In the genomic region with DNA sequence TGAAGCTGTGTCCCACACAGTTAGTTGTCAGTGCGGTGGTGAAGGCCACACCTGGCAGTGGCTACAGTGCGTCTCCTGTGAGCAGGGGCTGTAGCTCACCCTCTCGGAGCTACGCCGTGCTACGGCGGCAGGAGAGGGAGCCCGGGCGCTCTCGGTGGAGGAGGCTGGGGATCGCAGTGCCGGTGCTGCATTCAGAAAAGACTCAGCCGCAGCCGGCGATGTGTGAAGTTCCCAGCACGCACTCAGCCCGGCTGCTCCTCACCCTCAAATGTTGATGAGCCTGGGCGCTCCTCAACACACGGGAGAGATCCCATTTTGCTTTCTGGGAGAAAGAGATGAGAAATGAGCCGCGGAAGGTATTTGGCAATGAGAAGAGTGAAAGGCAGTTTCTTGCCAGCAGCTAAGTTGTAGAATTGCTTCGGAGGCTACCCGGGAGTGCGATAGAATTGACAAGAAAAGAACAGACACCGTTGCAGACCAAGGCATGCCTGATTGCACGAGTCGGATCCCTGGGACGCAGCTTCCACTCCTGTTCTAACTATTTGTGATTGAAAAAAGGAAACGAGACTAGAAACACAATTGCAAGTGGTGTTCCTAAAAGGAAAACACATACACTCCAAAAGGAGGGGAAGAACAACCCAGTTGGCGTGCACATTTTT, we compare ENCODE assay signal across 9 cellular contexts. TPM values are rescaled to one million over a fixed set of nuclear protein-coding genes. Genes with fewer than 3 reads are reported as not detected.
DNase-seq lines count a peak whose midpoint lies in the region; ATAC-seq and TF ChIP-seq lines count a peak whose summit lies in the region.
"Had no signal": no experiment of that assay in that cellular context is flagged by ENCODE, and none has a peak within 500 bp of the region (broad histone marks: within the 10 kb centered on the region; RNA-seq: fewer than 3 reads in every experiment).

A gene (plus strand): TSS at position 194 of the 659 bp plus-strand sequence. CDS start 34,463 bp downstream, outside the sequence.

- no peaks in the 10 kb centered on the region for H3K36me3 ChIP-seq in CD8-positive, alpha-beta T cell (ENCODE audit: insufficient read depth, low read length)

- H3K9me3 Mint-ChIP-seq in activated naive CD8-positive, alpha-beta T cell (ENCODE audit: low read depth) = no peaks in the 10 kb centered on the region
- H3K9me3 Mint-ChIP-seq in activated naive CD8-positive, alpha-beta T cell treated with anti-CD3 and anti-CD28 coated beads, Interleukin-2, amount 50 U/mL, for 24 hours = no peaks in the 10 kb centered on the region
- H3K9me3 Mint-ChIP-seq in CD8-positive, alpha-beta T cell = no peaks in the 10 kb centered on the region

- intact Hi-C loops in CD8-positive, alpha-beta T cell (cut with DNase I, micrococcal nuclease) = no loop called here

- H3K27ac ChIP-seq in CD8-positive, alpha-beta T cell (ENCODE audit: low read depth, low read length) = no peak within 1 kb of the TSS
- H3K27ac ChIP-seq: C4-2B had no signal

- peak within 1 kb of the TSS; percentile 27 for H3K4me3 Mint-ChIP-seq in activated naive CD8-positive, alpha-beta T cell
- H3K4me3 Mint-ChIP-seq in activated naive CD8-positive, alpha-beta T cell treated with anti-CD3 and anti-CD28 coated beads, Interleukin-2, amount 50 U/mL, for 24 hours = no peak within 1 kb of the TSS
- no peak within 1 kb of the TSS for H3K4me3 Mint-ChIP-seq in CD8-positive, alpha-beta T cell

- H3K4me3 ChIP-seq in CD8-positive, alpha-beta T cell (ENCODE audit: low read depth, low read length) = no peak within 1 kb of the TSS

- POLR2A ChIA-PET in CD8-positive, alpha-beta T cell (lab: Charles Lee) = no interaction called here

- CTCF ChIA-PET in CD8-positive, alpha-beta T cell (lab: Charles Lee) = no interaction called here

- H3K9me3 ChIP-seq in CD8-positive, alpha-beta T cell (ENCODE audit: low read length) = no peaks in the 10 kb centered on the region

- no peak for DNase-seq in activated naive CD8-positive, alpha-beta T cell treated with anti-CD3 and anti-CD28 coated beads, Interleukin-2, amount 50 U/mL, for 24 hours
- DNase-seq in cerebellum (ENCODE audit: low spot score) (peak; percentile 73), medulla oblongata (ENCODE audit: extremely low spot score) (peak; percentile 16), ureter (ENCODE audit: low spot score) (peak; percentile 40)
- no peak for DNase-seq in CD8-positive, alpha-beta T cell

- H3K27me3 Mint-ChIP-seq in activated naive CD8-positive, alpha-beta T cell = peaks cover 31% of the 10 kb centered on the region
- peaks cover 27% of the 10 kb centered on the region for H3K27me3 Mint-ChIP-seq in activated naive CD8-positive, alpha-beta T cell treated with anti-CD3 and anti-CD28 coated beads, Interleukin-2, amount 50 U/mL, for 24 hours
- H3K27me3 Mint-ChIP-seq in CD8-positive, alpha-beta T cell (ENCODE audit: low read depth) = peaks cover 13% of the 10 kb centered on the region

- no peaks in the 10 kb centered on the region for H3K36me3 Mint-ChIP-seq in activated naive CD8-positive, alpha-beta T cell
- no peaks in the 10 kb centered on the region for H3K36me3 Mint-ChIP-seq in activated naive CD8-positive, alpha-beta T cell treated with anti-CD3 and anti-CD28 coated beads, Interleukin-2, amount 50 U/mL, for 24 hours (ENCODE audit: low read depth)
- H3K36me3 Mint-ChIP-seq in CD8-positive, alpha-beta T cell = no peaks in the 10 kb centered on the region

- no peak within 1 kb of the TSS for H3K27ac Mint-ChIP-seq in activated naive CD8-positive, alpha-beta T cell
- no peak within 1 kb of the TSS for H3K27ac Mint-ChIP-seq in activated naive CD8-positive, alpha-beta T cell treated with anti-CD3 and anti-CD28 coated beads, Interleukin-2, amount 50 U/mL, for 24 hours
- no peak within 1 kb of the TSS for H3K27ac Mint-ChIP-seq in CD8-positive, alpha-beta T cell

- no peak for ATAC-seq in activated naive CD8-positive, alpha-beta T cell treated with anti-CD3 and anti-CD28 coated beads, Interleukin-2, amount 50 U/mL, for 24 hours
- no peak for ATAC-seq in CD8-positive, alpha-beta T cell
- ATAC-seq in GM19328 (IDR thresholded peaks at IDR 0.05; ENCODE audit: unreplicated experiment) (no peak), HG03097 (IDR thresholded peaks at IDR 0.05; ENCODE audit: low FRiP score, unreplicated experiment) (no peak)

- TF ChIP-seq CTCF in CD8-positive, alpha-beta T cell (IDR thresholded peaks at IDR 0.05) = no peak

- peaks cover 3% of the 10 kb centered on the region for H3K4me1 Mint-ChIP-seq in activated naive CD8-positive, alpha-beta T cell (ENCODE audit: low read depth)
- H3K4me1 Mint-ChIP-seq in activated naive CD8-positive, alpha-beta T cell treated with anti-CD3 and anti-CD28 coated beads, Interleukin-2, amount 50 U/mL, for 24 hours = no peaks in the 10 kb centered on the region
- H3K4me1 Mint-ChIP-seq in CD8-positive, alpha-beta T cell (ENCODE audit: low read depth) = peaks cover 2% of the 10 kb centered on the region

- peaks cover 4% of the 10 kb centered on the region for H3K27me3 ChIP-seq in CD8-positive, alpha-beta T cell (ENCODE audit: insufficient read depth, low read length)

- H3K4me1 ChIP-seq in CD8-positive, alpha-beta T cell (ENCODE audit: insufficient read depth, low read length) = no peaks in the 10 kb centered on the region

RNA-seq across cellular contexts. Expression of the gene that starts here (rescaled TPM):
- total RNA-seq in cerebellum = 69.0 TPM
- total RNA-seq in ureter = 4.1 TPM
- total RNA-seq in CD8-positive, alpha-beta T cell = not detected

Comparison
In these comparisons a context has a peak if more than half of its experiments do, and no peak if none do; other contexts are left out.
1. RNA of the gene that starts here (total RNA-seq): 69.0 TPM in cerebellum (single experiment); 4.1 TPM in ureter (single experiment) and not detected in CD8-positive, alpha-beta T cell; every median in the first group is over 10 times any median in the second.
2. DNase-seq: peak in cerebellum (single experiment), medulla oblongata (single experiment) and ureter (single experiment); none in activated naive CD8-positive, alpha-beta T cell treated with anti-CD3 and anti-CD28 coated beads, Interleukin-2, amount 50 U/mL, for 24 hours (single experiment) and CD8-positive, alpha-beta T cell (0 of 7).